ENCODE assay signal across 8 cellular contexts in the genomic region with DNA sequence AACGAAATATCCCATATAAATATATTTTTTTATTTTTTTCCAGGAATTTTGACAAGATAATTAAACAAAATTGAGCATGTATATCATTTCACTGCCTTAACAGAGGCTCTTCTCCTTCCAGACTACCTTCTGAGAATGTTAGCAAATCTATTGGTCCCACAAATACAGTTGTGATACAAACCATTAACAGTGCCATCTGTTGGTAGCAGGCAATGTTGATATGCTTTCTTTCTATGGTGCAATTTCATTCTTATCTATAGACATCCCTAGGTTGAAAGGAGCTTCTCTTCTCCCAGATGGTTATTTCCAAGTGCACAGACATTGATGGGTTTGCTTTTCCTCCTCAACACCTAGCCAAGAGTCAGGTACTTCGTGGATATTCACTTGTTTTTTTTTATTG.
DNase-seq lines count a peak whose midpoint lies in the region; ATAC-seq, FAIRE-seq and TF ChIP-seq lines count a peak whose summit lies in the region.

No MANE protein-coding gene starts in this region.

- H3K27me3 Mint-ChIP-seq in astrocyte (ENCODE audit: low read depth, unreplicated experiment) (peaks cover 2% of the 10 kb centered on the region), progenitor cell of endocrine pancreas (no peaks in the 10 kb centered on the region)

- H2AFZ ChIP-seq in KMS-11 (ENCODE audit: low read depth) (no peak overlapping the region), astrocyte (ENCODE audit: low read depth, low read length) (no peak overlapping the region)

- no peaks in the 10 kb centered on the region for H3K36me3 ChIP-seq in KMS-11 (ENCODE audit: insufficient read depth)
- no peaks in the 10 kb centered on the region for H3K36me3 ChIP-seq in astrocyte (ENCODE audit: insufficient read depth, low read length)
- no peaks in the 10 kb centered on the region for H3K36me3 ChIP-seq in spleen

- no peak for FAIRE-seq in astrocyte (lab: Jason Lieb, UNC)

- H3K27ac Mint-ChIP-seq in astrocyte (ENCODE audit: unreplicated experiment) (no peak overlapping the region), progenitor cell of endocrine pancreas (no peak overlapping the region)

- H3K4me2 ChIP-seq in KMS-11 (no peak overlapping the region), astrocyte (ENCODE audit: low read length) (no peak overlapping the region)

- no peaks in the 10 kb centered on the region for H3K79me2 ChIP-seq in KMS-11 (ENCODE audit: insufficient read depth, low read depth)
- no peaks in the 10 kb centered on the region for H3K79me2 ChIP-seq in astrocyte (ENCODE audit: insufficient read depth, low read length)

- no peaks in the 10 kb centered on the region for H4K20me1 ChIP-seq in KMS-11 (ENCODE audit: insufficient read depth)
- no peaks in the 10 kb centered on the region for H4K20me1 ChIP-seq in astrocyte (ENCODE audit: insufficient read depth, low read length)

- H3K4me3 ChIP-seq in KMS-11 (IDR thresholded peaks at IDR 0.05; ENCODE audit: insufficient read depth, low read depth, low read length) = no peak overlapping the region
- H3K4me3 ChIP-seq in astrocyte (ENCODE audit: insufficient read depth, low read depth, low read length) = no peak overlapping the region
- no peak overlapping the region for H3K4me3 ChIP-seq in spleen

- peak; percentile 67 for ATAC-seq in GM19035 (IDR thresholded peaks at IDR 0.05; ENCODE audit: unreplicated experiment)

- H3K4me1 ChIP-seq in KMS-11 (ENCODE audit: low read depth, poor library complexity, severe bottlenecking) (no peaks in the 10 kb centered on the region), astrocyte (ENCODE audit: insufficient read depth, low read length) (no peaks in the 10 kb centered on the region), spleen (no peaks in the 10 kb centered on the region)

- peak; percentile 14 for DNase-seq in AG09319 (ENCODE audit: extremely low read depth, low read depth)
- peak; percentile 23 for DNase-seq in astrocyte (ENCODE audit: low read depth)
- no peak for DNase-seq in progenitor cell of endocrine pancreas (ENCODE audit: low spot score, unreplicated experiment)
- DNase-seq in spleen = no peak
- DNase-seq in activated effector memory CD4-positive, alpha-beta T cell treated with anti-CD3 and anti-CD28 coated beads, Interleukin-2, amount 50 U/mL, for 16 hours = no peak
- no peak for DNase-seq in NK-92 (lab: John Stamatoyannopoulos, UW; ENCODE audit: unreplicated experiment)

- no peak overlapping the region for H3K4me3 Mint-ChIP-seq in astrocyte (ENCODE audit: unreplicated experiment)
- H3K4me3 Mint-ChIP-seq in progenitor cell of endocrine pancreas (ENCODE audit: low read depth) = no peak overlapping the region

- 30 to 50% (median 33%) methylated on average over 2 of the region's 2 CpGs for WGBS in spleen, 5 donors

- H3K9ac ChIP-seq in KMS-11 = no peak overlapping the region
- H3K9ac ChIP-seq in astrocyte (ENCODE audit: low read length) = no peak overlapping the region

- H3K9me3 Mint-ChIP-seq in astrocyte (ENCODE audit: unreplicated experiment) = no peaks in the 10 kb centered on the region
- peaks cover 7% of the 10 kb centered on the region for H3K9me3 Mint-ChIP-seq in progenitor cell of endocrine pancreas (ENCODE audit: low read depth)

- no peaks in the 10 kb centered on the region for H3K4me1 Mint-ChIP-seq in astrocyte (ENCODE audit: low read depth, unreplicated experiment)
- H3K4me1 Mint-ChIP-seq in progenitor cell of endocrine pancreas (ENCODE audit: low read depth) = no peaks in the 10 kb centered on the region

- H3K27me3 ChIP-seq in KMS-11 (ENCODE audit: insufficient read depth, low read depth) (no peaks in the 10 kb centered on the region), astrocyte (ENCODE audit: insufficient read depth, low read length) (no peaks in the 10 kb centered on the region), spleen (replicated peaks in 1 of 7) (no peaks in the 10 kb centered on the region)

- no peak for TF ChIP-seq POLR2A in spleen (IDR thresholded peaks at IDR 0.05)

- TF ChIP-seq CTCF in AG09319 (IDR thresholded peaks at IDR 0.05; ENCODE audit: low read depth, low read length) (peak; percentile 69), KMS-11 (conservative IDR thresholded peaks at IDR 0.05; ENCODE audit: low read depth, low read length) (peak; percentile 40; the same call in 1 of the 2 replicates), astrocyte (IDR thresholded peaks at IDR 0.05; ENCODE audit: insufficient read depth, low read depth, low read length) (peak; percentile 71), progenitor cell of endocrine pancreas (IDR thresholded peaks at IDR 0.05; ENCODE audit: unreplicated experiment) (peak; percentile 47), spleen (IDR thresholded peaks at IDR 0.05 in 8 of 11, conservative IDR thresholded peaks at IDR 0.05 in 3 of 11) (peak in 1 of 11 experiments; percentile 13)

- H3K9me3 ChIP-seq in astrocyte (ENCODE audit: insufficient read depth, low read depth, low read length) (no peaks in the 10 kb centered on the region), spleen (no peaks in the 10 kb centered on the region)

- no peak overlapping the region for H3K27ac ChIP-seq in KMS-11
- no peak overlapping the region for H3K27ac ChIP-seq in astrocyte (ENCODE audit: low read depth, low read length)
- H3K27ac ChIP-seq in spleen = no peak overlapping the region

- H3K36me3 Mint-ChIP-seq in astrocyte (ENCODE audit: low read depth, unreplicated experiment) (no peaks in the 10 kb centered on the region), progenitor cell of endocrine pancreas (ENCODE audit: insufficient read depth) (no peaks in the 10 kb centered on the region)

- intact Hi-C loops in spleen (cut with DNase I; ENCODE audit: low total_unique reads) = no loop called here

Comparison
In these comparisons a context has a peak if more than half of its experiments do, and no peak if none do; other contexts are left out.
1. DNase-seq: peak in AG09319 (single experiment) and astrocyte (single experiment); none in progenitor cell of endocrine pancreas (single experiment), spleen (single experiment), activated effector memory CD4-positive, alpha-beta T cell treated with anti-CD3 and anti-CD28 coated beads, Interleukin-2, amount 50 U/mL, for 16 hours (single experiment) and NK-92 (single experiment).